32 cellular contexts compared by ENCODE assay signal in the genomic region with DNA sequence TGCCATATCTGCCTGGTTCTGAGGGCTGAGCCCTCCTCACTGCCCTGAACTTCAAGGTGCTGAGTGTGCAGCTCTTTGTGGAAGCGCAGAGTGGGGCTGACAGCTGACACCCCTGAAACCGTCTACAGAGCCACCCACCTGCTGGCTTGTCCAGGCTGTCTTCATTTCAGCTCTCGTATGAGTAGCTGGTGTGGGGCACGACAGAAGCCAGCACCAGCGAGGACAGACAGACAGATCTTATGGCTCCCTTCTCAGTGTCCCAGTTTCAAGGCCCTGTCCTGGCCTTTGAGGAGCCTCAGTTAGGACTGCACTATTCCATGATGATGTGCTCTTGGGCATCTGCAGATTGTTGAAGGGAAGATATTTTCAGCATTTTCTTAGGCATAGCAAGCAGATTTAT.
"Had no signal": no experiment of that assay in that cellular context is flagged by ENCODE, and none has a peak within 500 bp of the region (broad histone marks: within the 10 kb centered on the region; RNA-seq: fewer than 3 reads in every experiment).

No MANE protein-coding gene starts in this region.

- H3K36me3 ChIP-seq: MG63, SJSA1 had no signal

- H3K27ac ChIP-seq: PC-9, RWPE1, SJSA1 had no signal

- H3K9me3 ChIP-seq: MG63, SJSA1, SK-N-SH had no signal

- H3K27me3 ChIP-seq: MG63, SJSA1 had no signal

- H3K4me1 ChIP-seq: SJSA1 had no signal

- DNase-seq: Kasumi-1, KG1, MG63, NCI-H1048, NCI-H1092 treated with DMSO at 0.1 percent for 48 hours, NCI-H1105 treated with DMSO at 0.1 percent for 48 hours, NCI-H1417, NCI-H1436, NCI-H146, NCI-H1694, NCI-H187, NCI-H1930, NCI-H2029 treated with DMSO at 0.1 percent for 48 hours, NCI-H2081 treated with DMSO at 0.1 percent for 48 hours, NCI-H2107, NCI-H2171, NCI-H226, NCI-H446, NCI-H510A treated with DMSO at 0.1 percent for 48 hours, NCI-H524 treated with DMSO at 0.1 percent for 48 hours, NCI-H526 treated with DMSO at 0.1 percent for 48 hours, NCI-H774, PC-9, SHP77, SIG-M5, SK-N-SH, SW 1271 had no signal

- FAIRE-seq: RCC 7860 had no signal

- H3K4me3 ChIP-seq: MG63, PC-9, SJSA1 had no signal

- H3K9ac ChIP-seq: SK-N-SH had no signal

- H3K4me2 ChIP-seq: PC-9, SK-N-SH had no signal

- ATAC-seq: Panc1, Right ventricle myocardium inferior had no signal

- H2AFZ ChIP-seq: PC-9 had no signal
